Comparison of ENCODE assay signal across 10 cellular contexts in the genomic region with DNA sequence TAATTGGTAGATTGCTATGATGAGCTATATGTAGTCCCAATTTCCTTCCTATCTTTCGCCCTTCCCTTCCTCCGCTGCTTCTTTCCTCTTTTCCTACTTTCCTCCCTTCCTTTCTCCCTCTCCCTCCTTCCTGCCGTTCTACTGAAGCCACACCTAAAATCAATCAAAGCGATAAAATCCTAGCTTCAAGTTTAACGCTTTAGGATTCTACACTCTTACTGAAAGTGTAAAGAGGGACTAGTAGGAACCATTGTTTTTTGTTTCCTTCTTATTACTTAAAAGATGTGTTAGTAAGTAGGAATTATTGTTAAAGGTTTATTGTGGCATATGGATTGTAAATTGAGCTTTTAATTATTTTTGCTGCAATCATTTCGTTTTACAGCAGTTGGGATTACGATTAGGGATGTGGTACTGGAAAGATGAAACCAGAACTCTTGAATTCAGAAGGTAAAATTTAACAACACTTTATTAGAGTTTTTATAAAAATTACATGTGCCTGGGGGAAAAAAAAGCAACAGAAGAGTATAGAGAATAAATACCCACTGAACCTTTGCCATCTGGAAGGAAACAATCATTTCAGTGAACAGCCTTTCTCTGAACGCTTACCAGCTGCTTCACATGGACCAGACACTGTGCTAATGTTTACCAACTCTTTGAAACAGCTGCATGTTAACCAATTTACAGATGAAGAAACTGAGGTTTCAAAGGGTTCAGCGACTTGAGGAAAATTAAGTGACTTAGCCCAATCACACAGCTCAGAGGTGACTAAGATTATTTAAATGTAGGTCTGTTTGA. TPM values are rescaled to one million over a fixed set of nuclear protein-coding genes. Genes with fewer than 3 reads are reported as not detected.
DNase-seq lines count a peak whose midpoint lies in the region; ATAC-seq and TF ChIP-seq lines count a peak whose summit lies in the region.
"Had no signal": no experiment of that assay in that cellular context is flagged by ENCODE, and none has a peak within 500 bp of the region (broad histone marks: within the 10 kb centered on the region; RNA-seq: fewer than 3 reads in every experiment).

No MANE protein-coding gene starts in this region.

- H3K36me3 ChIP-seq in Peyer's patch: no peaks in the 10 kb centered on the region
- H3K36me3 ChIP-seq in iPS-15b (ENCODE audit: control insufficient read depth, insufficient read depth, low read length): no peaks in the 10 kb centered on the region
- H3K36me3 ChIP-seq: cardiac muscle cell had no signal

- peak overlapping the region; percentile 52 for H3K4me3 Mint-ChIP-seq in stimulated activated effector memory CD8-positive, alpha-beta T cell treated with anti-CD3 and anti-CD28 coated beads, Interleukin-12 subunit alpha, Interleukin-12 subunit beta, amount 100 ng/mL, for 72 hours

- H3K4me1 Mint-ChIP-seq in stimulated activated effector memory CD8-positive, alpha-beta T cell treated with anti-CD3 and anti-CD28 coated beads, Interleukin-12 subunit alpha, Interleukin-12 subunit beta, amount 100 ng/mL, for 72 hours: peaks cover 12% of the 10 kb centered on the region

- H3K36me3 Mint-ChIP-seq in stimulated activated effector memory CD8-positive, alpha-beta T cell treated with anti-CD3 and anti-CD28 coated beads, Interleukin-12 subunit alpha, Interleukin-12 subunit beta, amount 100 ng/mL, for 72 hours: no peaks in the 10 kb centered on the region

- no peak for ATAC-seq in stimulated activated effector memory CD8-positive, alpha-beta T cell treated with anti-CD3 and anti-CD28 coated beads, Interleukin-12 subunit alpha, Interleukin-12 subunit beta, amount 100 ng/mL, for 72 hours

- H3K27ac Mint-ChIP-seq in stimulated activated effector memory CD8-positive, alpha-beta T cell treated with anti-CD3 and anti-CD28 coated beads, Interleukin-12 subunit alpha, Interleukin-12 subunit beta, amount 100 ng/mL, for 72 hours: peak overlapping the region; percentile 44

- H3K27ac ChIP-seq in Peyer's patch: peak overlapping the region in 3 of 4 donors; percentile 44 to 68 (median 62)
- H3K27ac ChIP-seq: cardiac muscle cell had no signal

- TF ChIP-seq CTCF in Peyer's patch (IDR thresholded peaks at IDR 0.05): no peak

- no peak for TF ChIP-seq POLR2A in Peyer's patch (IDR thresholded peaks at IDR 0.05)

- H3K9me3 ChIP-seq in Peyer's patch (no peaks in the 10 kb centered on the region), iPS-15b (ENCODE audit: control insufficient read depth, insufficient read depth, low read length) (no peaks in the 10 kb centered on the region)
- H3K9me3 ChIP-seq: tibial nerve had no signal

- peak overlapping the region; percentile 16 for H3K9ac ChIP-seq in iPS-15b (ENCODE audit: low read depth, low read length)

- H3K4me1 ChIP-seq in Peyer's patch: peaks cover 0 to 16% (median 3%) of the 10 kb centered on the region in 4 donors
- peaks cover 10% of the 10 kb centered on the region for H3K4me1 ChIP-seq in iPS-15b (ENCODE audit: control insufficient read depth, insufficient read depth, low read length)

- no peaks in the 10 kb centered on the region for H3K9me3 Mint-ChIP-seq in stimulated activated effector memory CD8-positive, alpha-beta T cell treated with anti-CD3 and anti-CD28 coated beads, Interleukin-12 subunit alpha, Interleukin-12 subunit beta, amount 100 ng/mL, for 72 hours

- no peaks in the 10 kb centered on the region for H3K27me3 ChIP-seq in Peyer's patch
- peaks cover 23% of the 10 kb centered on the region for H3K27me3 ChIP-seq in iPS-15b (ENCODE audit: control insufficient read depth, insufficient read depth, low read length)

- H3K4me3 ChIP-seq in Peyer's patch: peak overlapping the region in 2 of 4 donors; percentile 62 to 63
- peak overlapping the region; percentile 60 for H3K4me3 ChIP-seq in iPS-15b (ENCODE audit: low read depth, low read length)

- DNase-seq in NCI-H82 (lab: John Stamatoyannopoulos, UW): peak; percentile 23
- no peak for DNase-seq in NCI-H82 treated with DMSO at 0.1 percent for 48 hours (lab: John Stamatoyannopoulos, UW; ENCODE audit: unreplicated experiment)
- DNase-seq in Peyer's patch: no peak
- DNase-seq in stimulated activated effector memory CD8-positive, alpha-beta T cell treated with anti-CD3 and anti-CD28 coated beads, Interleukin-12 subunit alpha, Interleukin-12 subunit beta, amount 100 ng/mL, for 72 hours (ENCODE audit: low spot score in 2 of 2): no peak
- DNase-seq in T1000 (lab: John Stamatoyannopoulos, UW): no peak
- DNase-seq in islet precursor cell: no peak
- DNase-seq in nucleus accumbens (lab: John Stamatoyannopoulos, UW): no peak

RNA-seq across cellular contexts. Expression of gene PPP1R36, which starts 1.0 kb away (rescaled TPM):
- total RNA-seq in Peyer's patch: 1 to 10 TPM in 3 of 4 donors, not detected in 1; 1.9 to 7.4 (median 2.1) TPM
- total RNA-seq: cardiac muscle cell had no signal

RNA-seq across cellular contexts. Expression of gene HSPA2, which starts 10.2 kb away (rescaled TPM):
- total RNA-seq in Peyer's patch: 1 to 10 TPM; 4.2 to 9.9 (median 6.8) TPM

RNA-seq across cellular contexts. Expression of gene ZBTB1, which starts 46.2 kb away (rescaled TPM):
- total RNA-seq in Peyer's patch: 10 to 100 TPM; 32.6 to 75.1 (median 49.1) TPM

RNA-seq across cellular contexts. Expression of gene ZBTB25, which starts 47.1 kb away (rescaled TPM):
- total RNA-seq in Peyer's patch: 10 to 100 TPM in 3 of 4 donors, 1 to 10 TPM in 1; 4.2 to 12.1 (median 11.4) TPM
